Comparison of ENCODE assay signal across 22 cellular contexts in genomic region chr13:91100944-91101343, GRCh38.
A peak's percentile ranks its signal among the peaks of the same experiment; 100 is the strongest.
DNase-seq lines count a peak whose midpoint lies in the region; ATAC-seq, FAIRE-seq and TF ChIP-seq lines count a peak whose summit lies in the region.
"Had no signal": no experiment of that assay in that cellular context is flagged by ENCODE, and none has a peak within 500 bp of the region (broad histone marks: within the 10 kb centered on the region; RNA-seq: fewer than 3 reads in every experiment).

No MANE protein-coding gene starts in this region.

- H3K27me3 Mint-ChIP-seq in mesothelial cell of epicardium (ENCODE audit: low read depth) = no peaks in the 10 kb centered on the region
- H3K27me3 Mint-ChIP-seq in neural progenitor cell (ENCODE audit: insufficient read depth, low read depth) = no peaks in the 10 kb centered on the region
- peaks cover 0 to 6% (median 2%) of the 10 kb centered on the region in 3 donors for H3K27me3 Mint-ChIP-seq in immature natural killer cell (ENCODE audit: low read depth in 3 of 3)
- no peaks in the 10 kb centered on the region for H3K27me3 Mint-ChIP-seq in natural killer cell (ENCODE audit: low read depth in 2 of 2)
- H3K27me3 Mint-ChIP-seq: B cell; CD4-positive, CD25-positive, alpha-beta regulatory T cell had no signal

- peak overlapping the region; percentile 88 for H3K27ac ChIP-seq in neural progenitor cell
- H3K27ac ChIP-seq: 22Rv1, BLaER1, C4-2B had no signal

- no peak overlapping the region for H3K9ac ChIP-seq in neural progenitor cell
- H3K9ac ChIP-seq: BLaER1 had no signal

- H3K79me2 ChIP-seq in neural progenitor cell (ENCODE audit: low read depth) = no peaks in the 10 kb centered on the region

- peaks cover 33% of the 10 kb centered on the region for H3K4me1 ChIP-seq in neural progenitor cell
- H3K4me1 ChIP-seq: BLaER1, Caco-2 had no signal

- no peaks in the 10 kb centered on the region for H3K36me3 ChIP-seq in neural progenitor cell
- H3K36me3 ChIP-seq: BLaER1 had no signal

- H3K4me3 ChIP-seq in neural progenitor cell = peak overlapping the region; percentile 7
- H3K4me3 ChIP-seq: BLaER1, GM12878, GM23338 had no signal

- no peaks in the 10 kb centered on the region for H4K20me1 ChIP-seq in neural progenitor cell (ENCODE audit: low read depth)
- H4K20me1 ChIP-seq: BLaER1 had no signal

- H3K36me3 Mint-ChIP-seq in mesothelial cell of epicardium (no peaks in the 10 kb centered on the region), neural progenitor cell (peaks cover 2% of the 10 kb centered on the region), immature natural killer cell (no peaks in the 10 kb centered on the region), natural killer cell (no peaks in the 10 kb centered on the region)
- H3K36me3 Mint-ChIP-seq: CD4-positive, CD25-positive, alpha-beta regulatory T cell; CD8-positive, alpha-beta T cell had no signal

- no peaks in the 10 kb centered on the region for H3K9me3 ChIP-seq in neural progenitor cell (ENCODE audit: low read depth)
- H3K9me3 ChIP-seq: BLaER1, Caco-2 had no signal

- no peaks in the 10 kb centered on the region for H3K27me3 ChIP-seq in neural progenitor cell
- H3K27me3 ChIP-seq: BLaER1 had no signal

- H3K4me3 Mint-ChIP-seq in mesothelial cell of epicardium (no peak overlapping the region), neural progenitor cell (no peak overlapping the region), immature natural killer cell (no peak overlapping the region), natural killer cell (no peak overlapping the region)
- H3K4me3 Mint-ChIP-seq: B cell; CD4-positive, CD25-positive, alpha-beta regulatory T cell; CD8-positive, alpha-beta T cell; GM23338; H9 had no signal

- H3K27ac Mint-ChIP-seq in mesothelial cell of epicardium = peak overlapping the region; percentile 49
- peak overlapping the region; percentile 13 for H3K27ac Mint-ChIP-seq in neural progenitor cell
- no peak overlapping the region for H3K27ac Mint-ChIP-seq in immature natural killer cell
- no peak overlapping the region for H3K27ac Mint-ChIP-seq in natural killer cell
- H3K27ac Mint-ChIP-seq: B cell; CD4-positive, CD25-positive, alpha-beta regulatory T cell; CD8-positive, alpha-beta T cell; GM23338; H9 had no signal

- no peak overlapping the region for H2AFZ ChIP-seq in neural progenitor cell (replicated peaks)
- H2AFZ ChIP-seq: GM23338 had no signal

- ATAC-seq in natural killer cell (no peak), HG03442 (IDR thresholded peaks at IDR 0.05; ENCODE audit: unreplicated experiment) (no peak)
- ATAC-seq: CD8-positive, alpha-beta T cell; GM12878; GM23338; HCT116 had no signal

- H3K4me1 Mint-ChIP-seq in mesothelial cell of epicardium = peaks cover 8% of the 10 kb centered on the region
- peaks cover 16% of the 10 kb centered on the region for H3K4me1 Mint-ChIP-seq in neural progenitor cell
- H3K4me1 Mint-ChIP-seq in immature natural killer cell = no peaks in the 10 kb centered on the region
- H3K4me1 Mint-ChIP-seq in natural killer cell = no peaks in the 10 kb centered on the region
- H3K4me1 Mint-ChIP-seq: B cell; CD4-positive, CD25-positive, alpha-beta regulatory T cell had no signal

- H3K9me3 Mint-ChIP-seq in mesothelial cell of epicardium (peaks cover 23% of the 10 kb centered on the region), neural progenitor cell (peaks cover 13% of the 10 kb centered on the region), immature natural killer cell (peaks cover 3 to 21% (median 9%) of the 10 kb centered on the region in 6 donors), natural killer cell (peaks cover 5 to 8% of the 10 kb centered on the region in 2 donors)
- H3K9me3 Mint-ChIP-seq: CD8-positive, alpha-beta T cell; GM23338; H9 had no signal

- H3K4me2 ChIP-seq in neural progenitor cell = peak overlapping the region; percentile 65
- H3K4me2 ChIP-seq: BLaER1, GM23338 had no signal

- TF ChIP-seq CTCF in D721Med (IDR thresholded peaks at IDR 0.05; ENCODE audit: insufficient read depth, missing control alignments) (no peak), mesothelial cell of epicardium (IDR thresholded peaks at IDR 0.05; ENCODE audit: unreplicated experiment) (no peak), neural progenitor cell (IDR thresholded peaks at IDR 0.05) (no peak), natural killer cell (IDR thresholded peaks at IDR 0.05) (no peak)

- peak; percentile 21 for FAIRE-seq in D721Med (lab: Jason Lieb, UNC)
- FAIRE-seq: A204.1, GM12878 had no signal

- DNase-seq in D721Med (ENCODE audit: insufficient read length, low spot score) (no peak), mesothelial cell of epicardium (ENCODE audit: low spot score in 2 of 2, unreplicated experiment in 2 of 2) (no peak), neural progenitor cell (ENCODE audit: low spot score) (no peak), immature natural killer cell (no peak), natural killer cell (no peak)
- DNase-seq: Caco-2; CD4-positive, CD25-positive, alpha-beta regulatory T cell; CD8-positive, alpha-beta T cell; DMS 273 treated with DMSO at 0.1 percent for 48 hours; DMS79; EL; GDM1; H9 had no signal

- H3F3A ChIP-seq in neural progenitor cell (ENCODE audit: low read depth) = peaks cover 10% of the 10 kb centered on the region

- intact Hi-C loops in natural killer cell (cut with micrococcal nuclease) = no loop called here

Comparison
In these comparisons a context has a peak if more than half of its experiments do, and no peak if none do; other contexts are left out.
1. H3K27ac Mint-ChIP-seq: peak in mesothelial cell of epicardium (single experiment) and neural progenitor cell (single experiment); none in immature natural killer cell (0 of 6) and natural killer cell (0 of 2).